In the genomic region with DNA sequence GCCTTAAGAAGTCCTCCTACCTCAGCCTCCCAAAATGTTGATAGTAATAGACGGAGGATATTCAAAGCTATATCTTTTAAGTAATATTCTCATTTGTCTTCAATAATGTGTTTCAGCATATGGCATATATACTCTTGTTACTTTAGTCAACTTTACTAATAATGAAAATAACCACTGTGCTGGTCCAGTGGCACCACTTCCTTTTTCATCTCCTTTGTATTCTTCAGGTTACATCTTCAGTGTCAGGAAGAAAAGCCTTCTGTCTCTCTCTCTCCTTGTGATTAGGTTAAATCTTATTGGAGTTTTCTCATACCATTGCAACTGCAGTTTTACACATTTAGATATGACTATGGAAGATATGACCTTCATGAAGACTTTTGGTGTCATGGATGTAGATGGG, we compare ENCODE assay signal across 17 cellular contexts. TPM values are rescaled to one million over a fixed set of nuclear protein-coding genes. Genes with fewer than 3 reads are reported as not detected.
DNase-seq lines count a peak whose midpoint lies in the region; ATAC-seq and TF ChIP-seq lines count a peak whose summit lies in the region.
"Had no signal": no experiment of that assay in that cellular context is flagged by ENCODE, and none has a peak within 500 bp of the region (broad histone marks: within the 10 kb centered on the region; RNA-seq: fewer than 3 reads in every experiment).

No MANE protein-coding gene starts in this region.

- peak; percentile 72 for ATAC-seq in GM18909 (IDR thresholded peaks at IDR 0.05; ENCODE audit: poor library complexity, unreplicated experiment)
- peak; percentile 75 for ATAC-seq in HG02678 (IDR thresholded peaks at IDR 0.05; ENCODE audit: unreplicated experiment)
- ATAC-seq in HG03575 (IDR thresholded peaks at IDR 0.05; ENCODE audit: extremely low read depth, insufficient number of reproducible peaks, low FRiP score, unreplicated experiment) = peak; percentile 60
- ATAC-seq: body of pancreas, heart left ventricle, left lobe of liver had no signal

- DNase-seq in GM12865 (ENCODE audit: low read depth) = peak; percentile 17
- DNase-seq in DMS79 (lab: John Stamatoyannopoulos, UW) = no peak
- DNase-seq in HT-29 (ENCODE audit: low spot score) = no peak
- no peak for DNase-seq in COLO668 (lab: John Stamatoyannopoulos, UW; ENCODE audit: unreplicated experiment)
- DNase-seq in NK-92 (lab: John Stamatoyannopoulos, UW; ENCODE audit: unreplicated experiment) = no peak
- DNase-seq: body of pancreas, GM23248, heart left ventricle, NCI-H1048, NCI-H524 treated with DMSO at 0.1 percent for 48 hours, nucleus accumbens, SJCRH30 had no signal

- TF ChIP-seq CTCF in GM12865 (IDR thresholded peaks at IDR 0.05; ENCODE audit: insufficient read depth, low read depth, low read length, missing control alignments) = no peak

- no peak overlapping the region for H3K4me3 ChIP-seq in GM12865 (ENCODE audit: low read depth, low read length)
- H3K4me3 ChIP-seq: BLaER1, body of pancreas, GM23248, heart left ventricle, SJCRH30 had no signal

RNA-seq across cellular contexts. Expression of a gene that starts 31.3 kb away (rescaled TPM):
- total RNA-seq in HT-29 (2014; rRNA removed; shearing (Covaris generic)) = 5.3 and 8.1 TPM in 2 replicates
